8 cellular contexts compared by ENCODE assay signal in the genomic region with DNA sequence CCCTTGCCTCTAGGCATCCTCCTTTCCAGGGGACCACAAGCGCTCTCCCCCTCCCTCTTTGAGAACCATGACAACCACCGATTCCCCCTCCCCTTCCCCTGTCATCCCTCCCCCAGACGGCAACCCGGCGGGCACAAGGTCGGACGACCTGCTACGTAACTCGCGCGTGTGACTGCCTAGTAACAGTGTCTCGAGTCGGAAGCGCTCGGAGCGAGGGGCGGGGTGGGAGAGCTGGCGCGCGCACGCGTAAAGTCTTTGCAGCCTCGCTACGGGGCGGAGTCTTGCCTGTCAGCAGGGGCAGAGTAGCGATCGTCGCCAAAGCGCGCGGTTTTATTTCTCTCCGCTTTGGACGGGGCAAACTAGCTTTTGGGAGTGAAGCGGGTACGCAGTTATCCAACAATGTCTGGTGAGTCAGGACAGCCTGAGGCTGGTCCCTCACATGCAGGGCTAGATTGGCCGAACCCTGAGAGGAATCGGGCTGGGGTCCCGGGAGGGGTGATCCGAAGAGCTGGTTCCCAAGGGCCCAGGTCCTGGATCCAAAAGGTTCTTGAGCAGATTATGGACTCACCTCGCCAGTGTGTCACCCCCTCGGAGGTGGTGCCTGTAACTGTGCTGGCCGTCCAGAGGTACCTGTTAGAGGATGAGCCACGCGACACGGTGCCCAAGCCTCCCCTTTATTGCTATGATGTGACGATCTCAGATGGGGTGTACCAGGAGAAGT. TPM values are rescaled to one million over a fixed set of nuclear protein-coding genes. Genes with fewer than 3 reads are reported as not detected.
DNase-seq lines count a peak whose midpoint lies in the region; TF ChIP-seq lines count a peak whose summit lies in the region.

A gene with protein sequence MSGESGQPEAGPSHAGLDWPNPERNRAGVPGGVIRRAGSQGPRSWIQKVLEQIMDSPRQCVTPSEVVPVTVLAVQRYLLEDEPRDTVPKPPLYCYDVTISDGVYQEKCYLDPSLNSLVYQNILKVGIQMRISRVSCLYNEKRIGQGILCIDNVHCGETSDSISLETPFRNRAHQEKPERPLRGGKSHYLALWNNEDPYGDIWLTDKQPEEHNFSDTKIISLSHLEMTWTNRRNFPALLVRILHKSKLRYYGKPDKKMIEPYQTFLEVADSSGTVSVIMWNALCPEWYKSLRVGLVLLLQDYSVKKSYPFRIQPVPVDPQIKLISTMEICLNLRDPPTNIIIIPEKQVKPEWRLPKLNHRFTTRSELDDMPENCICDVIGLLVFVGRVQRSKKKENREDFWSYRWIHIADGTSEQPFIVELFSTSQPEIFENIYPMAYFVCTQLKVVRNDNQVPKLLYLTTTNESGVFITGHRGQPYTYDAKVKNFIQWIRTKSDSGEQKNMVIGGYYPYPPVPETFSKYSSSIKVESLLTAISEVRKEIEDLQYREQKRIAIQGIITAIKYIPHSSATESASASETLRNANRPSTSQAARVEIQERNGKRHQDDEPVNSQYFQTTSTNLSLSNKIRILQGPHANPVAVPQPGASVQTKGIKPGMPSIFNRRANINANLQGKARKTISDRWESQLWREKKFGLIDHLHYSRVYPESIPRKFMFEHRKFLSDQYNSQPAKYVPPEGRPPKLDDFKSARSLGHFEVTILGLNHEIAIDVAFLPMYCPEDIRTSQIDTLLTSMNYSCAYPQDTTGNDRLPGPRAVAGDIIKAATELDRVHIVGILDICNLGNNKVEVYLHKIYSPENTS (plus strand): TSS at position 297 of the 721 bp plus-strand sequence. CDS start 103 bp downstream, at position 400.

- H3K27me3 Mint-ChIP-seq in T-helper 2 cell treated with Interferon-gamma antibody and Interleukin-4, amounts not matched to agents 5 μg/mL and 100 μg/mL, for 36 hours (ENCODE audit: low read depth), result no peaks in the 10 kb centered on the region

- intact Hi-C loops in sigmoid colon (cut with DNase I), result loop anchor here (5.0 kb wide), 1 partner anchor 190 kb away; a partner anchor contains a TSS

- no peaks in the 10 kb centered on the region for H3K4me1 ChIP-seq in iPS DF 6.9 (ENCODE audit: control insufficient read depth, insufficient read depth, low read length)
- H3K4me1 ChIP-seq in sigmoid colon, result peaks cover 0 to 4% (median 0%) of the 10 kb centered on the region in 4 donors

- H3K4me3 Mint-ChIP-seq in T-helper 2 cell treated with Interferon-gamma antibody and Interleukin-4, amounts not matched to agents 5 μg/mL and 100 μg/mL, for 36 hours, result peak within 1 kb of the TSS; percentile 94

- H3K9me3 Mint-ChIP-seq in T-helper 2 cell treated with Interferon-gamma antibody and Interleukin-4, amounts not matched to agents 5 μg/mL and 100 μg/mL, for 36 hours, result no peaks in the 10 kb centered on the region

- TF ChIP-seq CTCF in astrocyte of the spinal cord (IDR thresholded peaks at IDR 0.05; ENCODE audit: low read depth, low read length) (no peak), sigmoid colon (IDR thresholded peaks at IDR 0.05) (no peak)

- no peaks in the 10 kb centered on the region for H3K9me3 ChIP-seq in iPS DF 6.9 (ENCODE audit: control insufficient read depth, insufficient read depth, low read length)
- no peaks in the 10 kb centered on the region for H3K9me3 ChIP-seq in sigmoid colon

- H3K27ac Mint-ChIP-seq in T-helper 2 cell treated with Interferon-gamma antibody and Interleukin-4, amounts not matched to agents 5 μg/mL and 100 μg/mL, for 36 hours, result peak within 1 kb of the TSS; percentile 94

- no CpG with 5 or more reads among the region's 46 CpGs for WGBS in iPS DF 6.9 (ENCODE audit: insufficient coverage, insufficient read length)
- WGBS in sigmoid colon, 2 donors, result 1% methylated on average over 46 of the region's 46 CpGs

- in situ Hi-C loops in astrocyte of the spinal cord (cut with HindIII; ENCODE audit: low sequenced_read_pairs), result no loop called here

- H3K27ac ChIP-seq in iPS DF 6.9 (ENCODE audit: low read length) (no peak within 1 kb of the TSS), sigmoid colon (peak within 1 kb of the TSS in 3 of 4 donors; percentile 42 to 48 (median 45))

- DNase-seq in GM03348 (ENCODE audit: low spot score) (peak; percentile 80), H4 (ENCODE audit: low spot score) (peak; percentile 95), LoVo (ENCODE audit: low spot score) (peak; percentile 73), astrocyte of the spinal cord (ENCODE audit: low read depth, low spot score) (peak; percentile 66), iPS DF 6.9 (ENCODE audit: low read depth, low spot score) (peak; percentile 41), sigmoid colon (peak; percentile 88), Kasumi-1 (lab: John Stamatoyannopoulos, UW) (no peak)
- DNase-seq in T-helper 2 cell treated with Interferon-gamma antibody and Interleukin-4, amounts not matched to agents 5 μg/mL and 100 μg/mL, for 36 hours (ENCODE audit: low spot score), result peak; percentile 82

- TF ChIP-seq POLR2A in sigmoid colon (IDR thresholded peaks at IDR 0.05), result no peak

- peaks cover 19% of the 10 kb centered on the region for H3K4me1 Mint-ChIP-seq in T-helper 2 cell treated with Interferon-gamma antibody and Interleukin-4, amounts not matched to agents 5 μg/mL and 100 μg/mL, for 36 hours (ENCODE audit: low read depth)

- H3K36me3 Mint-ChIP-seq in T-helper 2 cell treated with Interferon-gamma antibody and Interleukin-4, amounts not matched to agents 5 μg/mL and 100 μg/mL, for 36 hours (ENCODE audit: low read depth), result no peaks in the 10 kb centered on the region

- TF ChIP-seq EP300 in sigmoid colon (IDR thresholded peaks at IDR 0.05), result no peak

- H3K4me3 ChIP-seq in astrocyte of the spinal cord (ENCODE audit: low read depth, low read length) (peak within 1 kb of the TSS; percentile 61), iPS DF 6.9 (ENCODE audit: low read length) (peak within 1 kb of the TSS; percentile 57; the same call in 1 of the 2 replicates), sigmoid colon (peak within 1 kb of the TSS; percentile 33 to 57 (median 52))

- H3K27me3 ChIP-seq in iPS DF 6.9 (ENCODE audit: control insufficient read depth, insufficient read depth, low read length) (no peaks in the 10 kb centered on the region), sigmoid colon (no peaks in the 10 kb centered on the region)

- no peaks in the 10 kb centered on the region for H3K36me3 ChIP-seq in iPS DF 6.9 (ENCODE audit: control insufficient read depth, insufficient read depth, low read length)
- no peaks in the 10 kb centered on the region for H3K36me3 ChIP-seq in sigmoid colon

RNA-seq across cellular contexts. Expression of the gene that starts here (rescaled TPM):
- total RNA-seq in H4 (2014; rRNA removed; shearing (Covaris generic)), result 10.8 and 15.8 TPM in 2 replicates
- total RNA-seq in sigmoid colon, result 1 to 10 TPM; 1.1 to 7.3 (median 3.4) TPM
- under 1 TPM; 0.60 to 0.92 (median 0.92) TPM for polyA plus RNA-seq in sigmoid colon

Comparison
In these comparisons a context has a peak if more than half of its experiments do, and no peak if none do; other contexts are left out.
1. DNase-seq: peak in GM03348 (single experiment), H4 (single experiment), LoVo (single experiment), T-helper 2 cell treated with Interferon-gamma antibody and Interleukin-4, amounts not matched to agents 5 μg/mL and 100 μg/mL, for 36 hours (single experiment), astrocyte of the spinal cord (single experiment), iPS DF 6.9 (single experiment) and sigmoid colon (single experiment); none in Kasumi-1 (0 of 2).
2. Peak in every context shown above with its lines, with median percentiles within 50 percentile points of each other: H3K4me3 ChIP-seq.